31 cellular contexts compared by ENCODE assay signal in the genomic region with DNA sequence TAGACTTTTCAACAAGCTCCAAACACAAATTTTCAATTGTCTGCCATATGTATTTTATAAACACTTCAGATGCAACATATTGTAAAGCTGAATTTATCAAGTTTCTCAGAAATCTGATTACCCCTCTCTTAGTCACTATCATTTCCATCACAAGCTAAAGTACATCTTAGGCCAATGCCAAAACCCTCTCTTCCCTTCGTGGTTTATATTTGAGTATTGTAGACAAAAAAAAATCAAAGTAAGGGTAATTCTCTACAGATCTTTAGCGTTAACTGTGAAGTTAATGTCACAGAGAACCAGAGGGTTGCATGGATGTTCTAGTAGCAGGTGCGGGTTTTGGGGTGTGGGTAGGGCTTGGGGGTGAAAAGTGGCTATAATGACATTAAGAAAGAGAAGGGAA.
"Had no signal": no experiment of that assay in that cellular context is flagged by ENCODE, and none has a peak within 500 bp of the region (broad histone marks: within the 10 kb centered on the region; RNA-seq: fewer than 3 reads in every experiment).

No MANE protein-coding gene starts in this region.

- H3K4me1 Mint-ChIP-seq: activated B cell treated with CpG ODN at 0.5 μM for 24 hours, brain had no signal

- H3K9me3 Mint-ChIP-seq: activated B cell treated with CpG ODN at 0.5 μM for 24 hours, brain had no signal

- H3K9me3 ChIP-seq: ascending aorta, breast epithelium, colonic mucosa, esophagus squamous epithelium, gastroesophageal sphincter, heart right ventricle had no signal

- H3K4me1 ChIP-seq: ascending aorta, breast epithelium, colonic mucosa, esophagus squamous epithelium, gastroesophageal sphincter, heart right ventricle had no signal

- H3K4me3 Mint-ChIP-seq: activated B cell treated with CpG ODN at 0.5 μM for 24 hours; activated naive CD4-positive, alpha-beta T cell treated with anti-CD3 and anti-CD28 coated beads, Interleukin-2, amount 10 ng/mL, durations not matched to agents 7 days and 5 days; activated naive CD8-positive, alpha-beta T cell treated with anti-CD3 and anti-CD28 coated beads, Interleukin-2, amount 10 ng/mL, durations not matched to agents 7 days and 5 days; activated T-cell treated with anti-CD3 and anti-CD28 coated beads, Interleukin-2, amount 50 U/mL, for 4 hours; activated T-helper 1 cell treated with anti-CD3 and anti-CD28 coated beads, Interleukin-12 subunit alpha, Interleukin-12 subunit beta, Interleukin-2, Interleukin-4 antibody, amounts not matched to agents 30 ng/mL and 10 ng/mL and 1 ng/mL, durations not matched to agents 14 hours and 24 hours and 36 hours; brain; T-cell; T-helper 1 cell treated with Interleukin-12 subunit alpha and Interleukin-12 subunit beta and Interleukin-4 antibody, amounts not matched to agents 30 μg/mL and 1 μg/mL, for 36 hours had no signal

- H3K27me3 ChIP-seq: ascending aorta, breast epithelium, cardiac muscle cell, colonic mucosa, esophagus squamous epithelium, gastroesophageal sphincter, heart right ventricle had no signal

- H3K36me3 ChIP-seq: ascending aorta, breast epithelium, cardiac muscle cell, colonic mucosa, esophagus squamous epithelium, gastroesophageal sphincter, heart right ventricle, WERI-Rb-1 had no signal

- H3K27me3 Mint-ChIP-seq: activated B cell treated with CpG ODN at 0.5 μM for 24 hours; activated naive CD4-positive, alpha-beta T cell treated with anti-CD3 and anti-CD28 coated beads, Interleukin-2, amount 10 ng/mL, durations not matched to agents 7 days and 5 days; activated naive CD8-positive, alpha-beta T cell treated with anti-CD3 and anti-CD28 coated beads, Interleukin-2, amount 10 ng/mL, durations not matched to agents 7 days and 5 days; brain had no signal

- H3K27ac Mint-ChIP-seq: activated B cell treated with CpG ODN at 0.5 μM for 24 hours; activated naive CD4-positive, alpha-beta T cell treated with anti-CD3 and anti-CD28 coated beads, Interleukin-2, amount 10 ng/mL, durations not matched to agents 7 days and 5 days; activated T-helper 1 cell treated with anti-CD3 and anti-CD28 coated beads, Interleukin-12 subunit alpha, Interleukin-12 subunit beta, Interleukin-2, Interleukin-4 antibody, amounts not matched to agents 30 ng/mL and 10 ng/mL and 1 ng/mL, durations not matched to agents 14 hours and 24 hours and 36 hours; brain; T-cell; T-helper 1 cell treated with Interleukin-12 subunit alpha and Interleukin-12 subunit beta and Interleukin-4 antibody, amounts not matched to agents 30 μg/mL and 1 μg/mL, for 36 hours had no signal

- H3K4me3 ChIP-seq: ascending aorta, breast epithelium, cardiac muscle cell, colonic mucosa, esophagus squamous epithelium, gastroesophageal sphincter, heart right ventricle had no signal

- ATAC-seq: activated CD4-positive, CD25-positive, alpha-beta regulatory T cell treated with anti-CD3 and anti-CD28 coated beads, Interleukin-2, amount 50 U/mL, for 24 hours; activated naive CD4-positive, alpha-beta T cell treated with anti-CD3 and anti-CD28 coated beads, Interleukin-2, amount 50 U/mL, for 72 hours; activated T-cell treated with anti-CD3 and anti-CD28 coated beads, Interleukin-2, amount 50 U/mL, for 4 hours; gastroesophageal sphincter; heart right ventricle; T-cell had no signal

- H3K36me3 Mint-ChIP-seq: activated naive CD4-positive, alpha-beta T cell treated with anti-CD3 and anti-CD28 coated beads, Interleukin-2, amount 10 ng/mL, durations not matched to agents 7 days and 5 days; brain; T-cell had no signal

- H3K27ac ChIP-seq: ascending aorta, breast epithelium, cardiac muscle cell, colonic mucosa, epithelial cell of prostate, esophagus squamous epithelium, gastroesophageal sphincter, heart right ventricle, WERI-Rb-1 had no signal

- DNase-seq: activated B cell treated with CpG ODN at 0.5 μM for 24 hours; activated CD4-positive, alpha-beta T cell treated with anti-CD3 and anti-CD28 coated beads for 48 hours; activated CD4-positive, alpha-beta T cell treated with anti-CD3 and anti-CD28 coated beads, Interleukin-2, amount 50 U/mL, for 1 hour; activated CD4-positive, alpha-beta T cell treated with anti-CD3 and anti-CD28 coated beads, Interleukin-2, amount 50 U/mL, for 48 hours; activated CD8-positive, alpha-beta memory T cell treated with anti-CD3 and anti-CD28 coated beads, Interleukin-2, amount 50 U/mL, for 48 hours; activated gamma-delta T cell; activated naive CD4-positive, alpha-beta T cell; activated naive CD4-positive, alpha-beta T cell treated with anti-CD3 and anti-CD28 coated beads, Interleukin-2, amount 10 ng/mL, durations not matched to agents 7 days and 5 days; activated naive CD8-positive, alpha-beta T cell treated with anti-CD3 and anti-CD28 coated beads, Interleukin-2, amount 10 ng/mL, durations not matched to agents 7 days and 5 days; activated T-cell treated with anti-CD3 and anti-CD28 coated beads for 4 hours; activated T-cell treated with anti-CD3 and anti-CD28 coated beads, Interleukin-2, amount 50 U/mL, for 4 hours; central memory CD4-positive, alpha-beta T cell; cerebellar nuclear complex; colonic mucosa; effector CD8-positive, alpha-beta T cell; esophagus squamous epithelium; foreskin melanocyte; heart right ventricle; T-cell; T1000; WERI-Rb-1 had no signal
